Comparison of ENCODE assay signal across 10 cellular contexts in the genomic region with DNA sequence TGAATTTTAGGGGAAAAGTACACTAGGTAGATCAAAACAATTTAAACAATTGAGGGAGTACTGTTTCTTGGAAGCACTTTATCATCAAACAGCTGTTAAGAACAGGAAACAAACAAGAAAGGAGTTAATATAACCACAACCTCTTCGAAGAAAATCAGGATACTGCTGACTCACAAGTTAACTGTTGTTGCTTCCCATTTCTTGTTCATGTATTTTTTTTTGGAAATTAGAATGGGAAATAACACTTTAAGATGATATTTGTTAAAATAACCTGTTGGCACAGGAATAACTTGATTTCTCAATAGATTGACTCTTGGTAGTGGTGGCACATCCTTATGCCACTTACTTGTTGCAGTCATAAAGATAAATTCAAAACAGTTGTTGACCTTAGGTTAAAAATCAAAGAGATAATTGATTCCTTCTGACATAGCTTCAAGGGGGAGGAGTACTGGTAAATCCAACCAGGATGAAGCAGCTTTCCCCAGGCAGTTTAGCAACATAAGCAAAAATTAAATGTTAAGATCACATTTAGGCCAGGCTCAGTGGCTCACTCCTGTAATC. TPM values are rescaled to one million over a fixed set of nuclear protein-coding genes. Genes with fewer than 3 reads are reported as not detected.
DNase-seq lines count a peak whose midpoint lies in the region; ATAC-seq, FAIRE-seq and TF ChIP-seq lines count a peak whose summit lies in the region.
"Had no signal": no experiment of that assay in that cellular context is flagged by ENCODE, and none has a peak within 500 bp of the region (broad histone marks: within the 10 kb centered on the region; RNA-seq: fewer than 3 reads in every experiment).

No MANE protein-coding gene starts in this region.

- H3K4me2 ChIP-seq in Loucy (ENCODE audit: low read depth, low read length, poor library complexity, severe bottlenecking): peak overlapping the region; percentile 98
- H3K4me2 ChIP-seq in GM12878 (ENCODE audit: control insufficient read depth, insufficient read depth): peak overlapping the region; percentile 98

- in situ Hi-C loops in GM12878 (cut with MboI): no loop called here

- 6% methylated on average over 1 of the region's 1 CpG for WGBS in GM12878 (ENCODE audit: insufficient coverage, insufficient replicate concordance, low lambda C conversion rate, missing lambda C conversion rate)

- H3K79me2 ChIP-seq in Loucy (ENCODE audit: insufficient read depth, low read length) (peaks cover 80% of the 10 kb centered on the region), GM12878 (ENCODE audit: control insufficient read depth, insufficient read depth, low read length) (peaks cover 59% of the 10 kb centered on the region)

- FAIRE-seq in GM12878 (lab: Jason Lieb, UNC): no peak
- FAIRE-seq: endometrium had no signal

- H3K9me3 ChIP-seq in CD4-positive, alpha-beta memory T cell (ENCODE audit: control insufficient read depth in 1 of 2, low read length in 2 of 2): no peaks in the 10 kb centered on the region
- H3K9me3 ChIP-seq in Loucy (ENCODE audit: insufficient read depth, low read depth, low read length): no peaks in the 10 kb centered on the region
- H3K9me3 ChIP-seq in GM12878 (replicated peaks; ENCODE audit: control insufficient read depth, insufficient read depth, low read length): no peaks in the 10 kb centered on the region

- CTCF ChIA-PET in CD4-positive, alpha-beta memory T cell (lab: Charles Lee; ENCODE audit: partially characterized antibody): interaction anchor here (0.8 kb wide), 1 partner anchor 37 kb away, joined by 3 read pairs; no protein-coding TSS in a partner anchor
- CTCF ChIA-PET in GM12878 (lab: Yijun Ruan, JAX): interaction anchor here (0.7 to 0.9 kb wide), 2 partner anchors 153 to 490 kb away, joined by 3 read pairs; no protein-coding TSS in a partner anchor
- CTCF ChIA-PET in HEK293T (lab: Yijun Ruan, JAX): no interaction called here

- intact Hi-C loops in CD4-positive, alpha-beta memory T cell (cut with micrococcal nuclease): loop anchor here (5.0 to 10.0 kb wide), 3 partner anchors 116 to 701 kb away; partner anchors contain the start of gene RNF111
- intact Hi-C loops in GM12878 (cut with micrococcal nuclease; ENCODE audit: unreplicated experiment) (loop anchor here (5.0 kb wide), 1 partner anchor 711 kb away; the partner anchor contains the start of gene ANXA2), Right ventricle myocardium superior (cut with DNase I) (no loop called here)

- H3K36me3 ChIP-seq in CD4-positive, alpha-beta memory T cell (ENCODE audit: insufficient read depth, low read length): peaks cover 12% of the 10 kb centered on the region
- H3K36me3 ChIP-seq in Loucy (ENCODE audit: insufficient read depth, low read length): peaks cover 17% of the 10 kb centered on the region
- H3K36me3 ChIP-seq in GM12878 (ENCODE audit: control insufficient read depth in 2 of 2, insufficient read depth in 2 of 2, low read length in 1 of 2): peaks cover 1 to 8% of the 10 kb centered on the region in 2 experiments; a peak in 3 of 4 replicates

- H3K27me3 ChIP-seq in CD4-positive, alpha-beta memory T cell (ENCODE audit: insufficient read depth, low read length): no peaks in the 10 kb centered on the region
- H3K27me3 ChIP-seq in Loucy (ENCODE audit: insufficient read depth, low read length, poor library complexity, severe bottlenecking) (no peaks in the 10 kb centered on the region), GM12878 (replicated peaks in 1 of 2; ENCODE audit: control insufficient read depth in 2 of 2, insufficient read depth in 2 of 2, low read length in 1 of 2) (no peaks in the 10 kb centered on the region)

- H3K4me3 Mint-ChIP-seq in CD4-positive, alpha-beta memory T cell: peak overlapping the region; percentile 7 to 76 (median 49)
- peak overlapping the region in 9 of 10 donors; percentile 21 to 70 (median 60) for H3K4me3 Mint-ChIP-seq in naive thymus-derived CD8-positive, alpha-beta T cell

- BruUV-seq in GM12878 (replicated peaks; lab: Mats Ljungman, UMichigan): no TSS peak

- RAD21 ChIA-PET in GM12878 (lab: Charles Lee; ENCODE audit: unreplicated experiment): interaction anchor here (1.1 kb wide), 1 partner anchor 157 kb away, joined by 3 read pairs; no protein-coding TSS in a partner anchor

- peaks cover 57% of the 10 kb centered on the region for H3K4me1 ChIP-seq in CD4-positive, alpha-beta memory T cell (ENCODE audit: insufficient read depth, low read length)
- H3K4me1 ChIP-seq in Loucy (ENCODE audit: insufficient read depth, low read length, poor library complexity, severe bottlenecking): peaks cover 42% of the 10 kb centered on the region
- peaks cover 9% of the 10 kb centered on the region for H3K4me1 ChIP-seq in GM12878 (ENCODE audit: control insufficient read depth, insufficient read depth, low read length)

- no peak for DNase-seq in CD4-positive, alpha-beta memory T cell
- DNase-seq in GM12878 (ENCODE audit: low read depth, low spot score): no peak
- no peak for DNase-seq in naive thymus-derived CD8-positive, alpha-beta T cell
- no peak for DNase-seq in SKM-1 treated with dmso at 0.1 percent for 144 hours (lab: John Stamatoyannopoulos, UW; ENCODE audit: unreplicated experiment)
- no peak for DNase-seq in HEK293T (ENCODE audit: extremely low spot score)
- no peak for DNase-seq in Right ventricle myocardium superior
- DNase-seq: SHP77 had no signal

- H3K9ac ChIP-seq in Loucy (ENCODE audit: low read depth, low read length, poor library complexity, severe bottlenecking) (peak overlapping the region; percentile 44), GM12878 (ENCODE audit: control insufficient read depth, insufficient read depth, low read length) (peak overlapping the region; percentile 0; the same call in 1 of the 2 replicates)

- no peak overlapping the region for H3K4me3 ChIP-seq in CD4-positive, alpha-beta memory T cell (ENCODE audit: low read length in 2 of 2)
- H3K4me3 ChIP-seq in Loucy (ENCODE audit: low read length, poor library complexity, severe bottlenecking): peak overlapping the region; percentile 78
- H3K4me3 ChIP-seq in GM12878: peak overlapping the region; percentile 65

- peaks cover 34 to 67% (median 46%) of the 10 kb centered on the region in 4 donors for H3K4me1 Mint-ChIP-seq in CD4-positive, alpha-beta memory T cell
- peaks cover 13 to 58% (median 48%) of the 10 kb centered on the region in 4 donors for H3K4me1 Mint-ChIP-seq in naive thymus-derived CD8-positive, alpha-beta T cell

- no peak for ATAC-seq in GM12878
- no peak for ATAC-seq in naive thymus-derived CD8-positive, alpha-beta T cell
- ATAC-seq in GM21717 (IDR thresholded peaks at IDR 0.05; ENCODE audit: unreplicated experiment): no peak
- no peak for ATAC-seq in Right ventricle myocardium superior (ENCODE audit: poor library complexity)

- H3K9me2 ChIP-seq in Loucy (replicated peaks; ENCODE audit: low read depth, low read length): no peaks in the 10 kb centered on the region

- TF ChIP-seq POLR2A in GM12878 (IDR thresholded peaks at IDR 0.05; ENCODE audit: low read depth, low read length): no peak

- no peak for TF ChIP-seq RAD21 in GM12878 (IDR thresholded peaks at IDR 0.05; ENCODE audit: insufficient read depth, low read depth, low read length)

- H3K27ac Mint-ChIP-seq in CD4-positive, alpha-beta memory T cell: peak overlapping the region; percentile 13 to 89 (median 48)
- H3K27ac Mint-ChIP-seq in naive thymus-derived CD8-positive, alpha-beta T cell: peak overlapping the region in 5 of 10 donors; percentile 19 to 86 (median 30)

- H2AFZ ChIP-seq in Loucy (ENCODE audit: low read length): no peak overlapping the region
- H2AFZ ChIP-seq in GM12878 (ENCODE audit: control insufficient read depth, low read depth, low read length): no peak overlapping the region

- TF ChIP-seq EP300 in GM12878 (IDR thresholded peaks at IDR 0.05; ENCODE audit: borderline replicate concordance in 1 of 2, control insufficient read depth in 1 of 2, low read depth in 2 of 2, low read length in 2 of 2): no peak

- H4K20me1 ChIP-seq in Loucy (ENCODE audit: insufficient read depth, low read length, poor library complexity, severe bottlenecking) (peaks cover 68% of the 10 kb centered on the region), GM12878 (ENCODE audit: control insufficient read depth, insufficient read depth) (no peaks in the 10 kb centered on the region)

- no peaks in the 10 kb centered on the region for H3F3A ChIP-seq in Loucy (ENCODE audit: low read depth)

- no peaks in the 10 kb centered on the region for H3K9me3 Mint-ChIP-seq in CD4-positive, alpha-beta memory T cell
- H3K9me3 Mint-ChIP-seq in naive thymus-derived CD8-positive, alpha-beta T cell: no peaks in the 10 kb centered on the region

- POLR2A ChIA-PET in CD4-positive, alpha-beta memory T cell (lab: Charles Lee; ENCODE audit: partially characterized antibody): interaction anchor here (0.7 to 1.1 kb wide), 2 partner anchors 10 to 712 kb away, joined by 3 to 4 read pairs; partner anchors contain the start of gene ANXA2
- POLR2A ChIA-PET in GM12878 (lab: Charles Lee) (no interaction called here), HEK293T (lab: Yijun Ruan, JAX) (no interaction called here)
- POLR2A ChIA-PET in naive thymus-derived CD8-positive, alpha-beta T cell (lab: Charles Lee): interaction anchor here (1.4 kb wide), 1 partner anchor 28 kb away, joined by 3 read pairs; the partner anchor contains the start of gene GTF2A2

- no peak for TF ChIP-seq CTCF in Loucy (conservative IDR thresholded peaks at IDR 0.05; ENCODE audit: low read length)
- no peak for TF ChIP-seq CTCF in GM12878 (IDR thresholded peaks at IDR 0.05 in 2 of 3, conservative IDR thresholded peaks at IDR 0.05 in 1 of 3; ENCODE audit: control insufficient read depth in 2 of 3, extremely low read depth in 1 of 3, insufficient read depth in 1 of 3, low read depth in 3 of 3, low read length in 3 of 3)

- no peak overlapping the region for H3K27ac ChIP-seq in CD4-positive, alpha-beta memory T cell (ENCODE audit: low read depth, low read length)
- H3K27ac ChIP-seq in GM12878 (ENCODE audit: control insufficient read depth, insufficient read depth): peak overlapping the region; percentile 81

- H3K27me3 Mint-ChIP-seq in CD4-positive, alpha-beta memory T cell: no peaks in the 10 kb centered on the region
- H3K27me3 Mint-ChIP-seq in naive thymus-derived CD8-positive, alpha-beta T cell: no peaks in the 10 kb centered on the region

- peaks cover 27 to 46% of the 10 kb centered on the region in 2 donors for H3K36me3 Mint-ChIP-seq in CD4-positive, alpha-beta memory T cell
- H3K36me3 Mint-ChIP-seq in naive thymus-derived CD8-positive, alpha-beta T cell: peaks cover 0 to 44% (median 2%) of the 10 kb centered on the region in 3 donors

- SMC1A ChIA-PET in GM12878 (lab: Charles Lee; ENCODE audit: uncharacterized antibody, unreplicated experiment): interaction anchor here (0.9 to 1.9 kb wide), 4 partner anchors 61 to 698 kb away, joined by 3 to 5 read pairs (median 3); no protein-coding TSS in a partner anchor

RNA-seq across cellular contexts. Expression of gene BNIP2, which starts 3.3 kb away (rescaled TPM):
- 10 to 100 TPM; 86.9 to 87.9 TPM for total RNA-seq in CD4-positive, alpha-beta memory T cell
- polyA plus RNA-seq in CD4-positive, alpha-beta memory T cell: 100 to 1,000 TPM; 105 to 138 TPM
- 109 and 110 TPM in 2 replicates for total RNA-seq in GM12878 (2013; cell fraction: nucleolus; rRNA removed)
- 61.2 and 68.1 TPM in 2 replicates for total RNA-seq in GM12878 (2014; rRNA removed)
- total RNA-seq in GM12878 (2014; rRNA removed; fragmentation: Illumina TruSeq; extraction: Trizol): 88.3 and 90.2 TPM in 2 replicates
- 60.2 and 63.1 TPM in 2 replicates for total RNA-seq in GM12878 (2021)
- polyA plus RNA-seq in GM12878 (2011; ENCODE audit: low read depth): 19.6 TPM
- polyA plus RNA-seq in GM12878 (2011; rRNA removed): 51.8 and 86.2 TPM in 2 replicates
- polyA plus RNA-seq in GM12878 (2011; cell fraction: cytosol; rRNA removed): 22.8 and 49.6 TPM in 2 replicates
- polyA plus RNA-seq in GM12878 (2011; cell fraction: nucleus; rRNA removed): 20.1 and 44.3 TPM in 2 replicates
- 40.0 and 41.6 TPM in 2 replicates for polyA plus RNA-seq in GM12878 (2012)
- polyA plus RNA-seq in GM12878 (2014; fragmentation: Illumina TruSeq; extraction: Trizol): 82.4 and 103 TPM in 2 replicates
- polyA plus RNA-seq in GM12878 (2014; fragmentation: Nextera tagmentation; extraction: Ambion mirVana): 10 to 100 TPM; 29.9 to 58.5 TPM
- polyA plus RNA-seq in GM12878 (2014; rRNA removed): 64.5 and 74.2 TPM in 2 replicates
- polyA plus RNA-seq in GM12878 (2016; fragmentation: Nextera tagmentation; extraction: Ambion mirVana): 100 to 1,000 TPM; 113 to 122 TPM
- polyA minus RNA-seq in GM12878 (2011; rRNA and poly(A)+ RNA removed): 11.2 and 23.2 TPM in 2 replicates
- 18.8 and 22.9 TPM in 2 replicates for polyA minus RNA-seq in GM12878 (2011; cell fraction: cytosol; rRNA and poly(A)+ RNA removed)
- polyA minus RNA-seq in GM12878 (2011; cell fraction: nucleus; rRNA and poly(A)+ RNA removed): 16.2 and 27.7 TPM in 2 replicates
- total RNA-seq in naive thymus-derived CD8-positive, alpha-beta T cell: 100 to 1,000 TPM; 107 to 118 TPM
- 10 to 100 TPM; 92.2 to 93.4 (median 92.2) TPM for polyA plus RNA-seq in naive thymus-derived CD8-positive, alpha-beta T cell
- total RNA-seq in Right ventricle myocardium superior: 71.5 TPM

RNA-seq across cellular contexts. Expression of gene GTF2A2, which starts 28.5 kb away (rescaled TPM):
- total RNA-seq in CD4-positive, alpha-beta memory T cell: 10 to 100 TPM; 58.5 to 64.6 TPM
- 100 to 1,000 TPM; 118 to 127 TPM for polyA plus RNA-seq in CD4-positive, alpha-beta memory T cell
- 23.3 and 27.0 TPM in 2 replicates for total RNA-seq in GM12878 (2013; cell fraction: nucleolus; rRNA removed)
- total RNA-seq in GM12878 (2014; rRNA removed) (89.2 and 104 TPM in 2 replicates), GM12878 (2014; rRNA removed; fragmentation: Illumina TruSeq; extraction: Trizol) (98.1 and 105 TPM in 2 replicates), GM12878 (2021) (150 and 160 TPM in 2 replicates), Right ventricle myocardium superior (126 TPM)
- polyA plus RNA-seq in GM12878 (2011; ENCODE audit: low read depth): 56.6 TPM
- polyA plus RNA-seq in GM12878 (2011; rRNA removed) (93.9 and 172 TPM in 2 replicates), GM12878 (2014; fragmentation: Illumina TruSeq; extraction: Trizol) (108 and 124 TPM in 2 replicates), GM12878 (2014; fragmentation: Nextera tagmentation; extraction: Ambion mirVana) (100 to 1,000 TPM; 479 to 565 TPM), GM12878 (2014; rRNA removed) (101 and 103 TPM in 2 replicates), GM12878 (2016; fragmentation: Nextera tagmentation; extraction: Ambion mirVana) (100 to 1,000 TPM; 486 to 493 TPM)
- polyA plus RNA-seq in GM12878 (2011; cell fraction: cytosol; rRNA removed): 43.4 and 48.7 TPM in 2 replicates
- 22.4 and 46.6 TPM in 2 replicates for polyA plus RNA-seq in GM12878 (2011; cell fraction: nucleus; rRNA removed)
- polyA plus RNA-seq in GM12878 (2012): 68.8 and 94.4 TPM in 2 replicates
- 13.6 and 15.9 TPM in 2 replicates for polyA minus RNA-seq in GM12878 (2011; rRNA and poly(A)+ RNA removed)
- 9.5 and 14.2 TPM in 2 replicates for polyA minus RNA-seq in GM12878 (2011; cell fraction: cytosol; rRNA and poly(A)+ RNA removed)
- polyA minus RNA-seq in GM12878 (2011; cell fraction: nucleus; rRNA and poly(A)+ RNA removed): 8.7 and 11.8 TPM in 2 replicates
- total RNA-seq in naive thymus-derived CD8-positive, alpha-beta T cell: 10 to 100 TPM; 62.0 to 62.5 TPM
- 100 to 1,000 TPM in 2 of 3 donors, 10 to 100 TPM in 1; 97.2 to 136 (median 105) TPM for polyA plus RNA-seq in naive thymus-derived CD8-positive, alpha-beta T cell

Comparison
In these comparisons a context has a peak if more than half of its experiments do, and no peak if none do; other contexts are left out.
1. H3K4me3 ChIP-seq: peak in Loucy (single experiment) and GM12878 (single experiment); none in CD4-positive, alpha-beta memory T cell (0 of 2).
2. POLR2A ChIA-PET loops: an anchor here in CD4-positive, alpha-beta memory T cell (0.7 to 1.1 kb wide) and naive thymus-derived CD8-positive, alpha-beta T cell (1.4 kb wide); none called in GM12878 and HEK293T.